ENCODE assay signal across 1 cellular context in genomic region chr3:186193534-186194450, GRCh38.
TF ChIP-seq lines count a peak whose summit lies in the region.

No MANE protein-coding gene starts in this region.

TF ChIP-seq in H1, 55 proteins besides CTCF, POLR2A, EP300 and RAD21 (continued from another document):
- TF ChIP-seq ATF2 (IDR thresholded peaks at IDR 0.05; ENCODE audit: low read length) (peak; percentile 94), JUN (IDR thresholded peaks at IDR 0.05; ENCODE audit: low read depth, low read length) (peak; percentile 45; the same call in 1 of the 2 replicates), RXRA (IDR thresholded peaks at IDR 0.05; ENCODE audit: insufficient read depth, low read depth, low read length) (no peak), CREB1 (IDR thresholded peaks at IDR 0.05) (peak; percentile 86), FOSL1 (IDR thresholded peaks at IDR 0.05; ENCODE audit: insufficient read depth, low read depth, low read length) (no peak), EGR1 (IDR thresholded peaks at IDR 0.05; ENCODE audit: borderline replicate concordance, low read depth, low read length) (no peak), TAF7 (optimal IDR thresholded peaks at IDR 0.05; ENCODE audit: borderline replicate concordance, low read depth, low read length) (no peak), TCF12 (IDR thresholded peaks at IDR 0.05; ENCODE audit: low read depth, low read length) (peak; percentile 89), MAFK (IDR thresholded peaks at IDR 0.05; ENCODE audit: low read depth, low read length) (no peak), GABPA (IDR thresholded peaks at IDR 0.05; ENCODE audit: borderline replicate concordance, insufficient read depth, low read length) (peak; percentile 41; the same call in 1 of the 2 replicates), SIX5 (IDR thresholded peaks at IDR 0.05; ENCODE audit: low read depth, low read length) (no peak), BCL11A (IDR thresholded peaks at IDR 0.05; ENCODE audit: low read depth in 2 of 2, low read length in 2 of 2) (no peak), BACH1 (IDR thresholded peaks at IDR 0.05; ENCODE audit: low read length) (no peak), NANOG (IDR thresholded peaks at IDR 0.05; ENCODE audit: insufficient read depth, low read depth, low read length, poor library complexity, severe bottlenecking) (no peak), HDAC6 (IDR thresholded peaks at IDR 0.05; ENCODE audit: low read depth, low read length) (no peak), TEAD4 (IDR thresholded peaks at IDR 0.05; ENCODE audit: low read depth, low read length) (0 out of 2 replicates have a peak, but pooled peaks have one; percentile 20), RBBP5 (IDR thresholded peaks at IDR 0.05; ENCODE audit: borderline replicate concordance, low read depth, low read length) (peak; percentile 67; the same call in 1 of the 2 replicates), KDM1A (IDR thresholded peaks at IDR 0.05; ENCODE audit: borderline replicate concordance, low read length) (peak; percentile 52; the same call in 1 of the 2 replicates), YY1 (IDR thresholded peaks at IDR 0.05; ENCODE audit: low read depth, low read length) (peak; percentile 26; the same call in 1 of the 2 replicates), POU5F1 (IDR thresholded peaks at IDR 0.05; ENCODE audit: low read depth, low read length) (no peak), RFX5 (IDR thresholded peaks at IDR 0.05; ENCODE audit: borderline replicate concordance, low read depth, low read length) (no peak), SAP30 (IDR thresholded peaks at IDR 0.05; ENCODE audit: insufficient read depth, insufficient replicate concordance, low read length) (no peak), GTF2F1 (IDR thresholded peaks at IDR 0.05; ENCODE audit: borderline replicate concordance, low read depth, low read length) (no peak), CBX5 (IDR thresholded peaks at IDR 0.05; ENCODE audit: low read depth, low read length) (no peak), KDM4A (IDR thresholded peaks at IDR 0.05; ENCODE audit: low read depth, low read length, severe bottlenecking) (peak; percentile 91), TBP (IDR thresholded peaks at IDR 0.05; ENCODE audit: low read depth, low read length) (no peak), CHD1 (IDR thresholded peaks at IDR 0.05; ENCODE audit: low read depth, low read length) (no peak), ZNF274 (IDR thresholded peaks at IDR 0.05; ENCODE audit: borderline replicate concordance, extremely low read depth, low read length) (no peak), SP1 (IDR thresholded peaks at IDR 0.05; ENCODE audit: low read depth, low read length) (0 out of 2 replicates have a peak, but pooled peaks have one; percentile 26), PHF8 (conservative IDR thresholded peaks at IDR 0.05; ENCODE audit: low read depth, low read length) (peak; percentile 52; the same call in 1 of the 2 replicates), NRF1 (IDR thresholded peaks at IDR 0.05; ENCODE audit: low read depth, low read length) (no peak)
- TF ChIP-seq, protein P1, sequence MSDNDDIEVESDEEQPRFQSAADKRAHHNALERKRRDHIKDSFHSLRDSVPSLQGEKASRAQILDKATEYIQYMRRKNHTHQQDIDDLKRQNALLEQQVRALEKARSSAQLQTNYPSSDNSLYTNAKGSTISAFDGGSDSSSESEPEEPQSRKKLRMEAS (IDR thresholded peaks at IDR 0.05): peak; percentile 26; the same call in 1 of the 2 replicates
- TF ChIP-seq, protein P2, sequence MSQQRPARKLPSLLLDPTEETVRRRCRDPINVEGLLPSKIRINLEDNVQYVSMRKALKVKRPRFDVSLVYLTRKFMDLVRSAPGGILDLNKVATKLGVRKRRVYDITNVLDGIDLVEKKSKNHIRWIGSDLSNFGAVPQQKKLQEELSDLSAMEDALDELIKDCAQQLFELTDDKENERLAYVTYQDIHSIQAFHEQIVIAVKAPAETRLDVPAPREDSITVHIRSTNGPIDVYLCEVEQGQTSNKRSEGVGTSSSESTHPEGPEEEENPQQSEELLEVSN (IDR thresholded peaks at IDR 0.05): no peak
